In the genomic region with DNA sequence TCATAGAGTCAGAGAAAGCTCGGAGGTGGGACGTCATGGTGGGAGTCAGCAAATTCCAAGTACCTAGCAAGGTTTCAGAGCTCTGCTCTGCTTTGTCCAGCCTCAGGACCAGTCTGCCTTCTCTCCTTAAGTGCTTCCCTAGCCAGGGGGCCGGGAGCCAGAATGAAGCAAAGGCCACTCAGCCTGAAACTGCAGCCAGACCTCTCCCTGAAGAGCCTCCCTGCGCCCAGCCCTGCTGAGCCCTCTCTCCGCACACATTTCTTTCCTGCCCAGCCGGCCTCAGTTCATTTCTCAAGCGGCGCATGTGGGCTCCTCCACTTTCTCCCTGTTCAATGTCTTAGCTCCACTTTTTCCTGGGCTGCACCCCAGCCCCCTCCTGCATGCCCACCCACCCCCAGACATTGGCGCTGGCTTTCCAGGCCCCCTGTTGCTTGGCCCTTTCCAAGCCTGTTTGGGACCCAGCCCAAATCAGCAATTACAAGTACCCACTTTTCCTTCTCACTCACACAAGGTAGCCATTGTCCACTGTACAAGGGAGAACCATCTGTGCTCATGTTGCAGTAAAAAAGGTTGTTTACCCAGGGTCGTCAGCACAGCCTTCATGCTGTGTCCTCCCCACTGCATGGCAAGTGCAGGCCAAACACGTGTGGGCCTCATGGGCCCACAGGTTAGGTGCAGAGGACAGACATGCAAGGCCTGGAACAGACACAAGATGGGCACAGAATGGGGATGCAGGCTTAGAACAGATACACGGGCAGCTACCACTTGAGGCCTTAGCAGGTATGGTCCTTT, we compare ENCODE assay signal across 15 cellular contexts.
DNase-seq lines count a peak whose midpoint lies in the region; ATAC-seq and TF ChIP-seq lines count a peak whose summit lies in the region.
"Had no signal": no experiment of that assay in that cellular context is flagged by ENCODE, and none has a peak within 500 bp of the region (broad histone marks: within the 10 kb centered on the region; RNA-seq: fewer than 3 reads in every experiment).

No MANE protein-coding gene starts in this region.

- intact Hi-C loops in right lobe of liver (cut with DNase I): no loop called here
- intact Hi-C loops in upper lobe of right lung (cut with DNase I): no loop called here

- no peaks in the 10 kb centered on the region for H3K27me3 ChIP-seq in WERI-Rb-1 (ENCODE audit: insufficient read depth, low read depth, severe bottlenecking)
- no peaks in the 10 kb centered on the region for H3K27me3 ChIP-seq in right lobe of liver
- no peaks in the 10 kb centered on the region for H3K27me3 ChIP-seq in upper lobe of right lung
- no peaks in the 10 kb centered on the region for H3K27me3 ChIP-seq in gastroesophageal sphincter
- H3K27me3 ChIP-seq: SJSA1 had no signal

- no peak for TF ChIP-seq EP300 in gastroesophageal sphincter (IDR thresholded peaks at IDR 0.05)

- H3K9me3 ChIP-seq in WERI-Rb-1 (ENCODE audit: severe bottlenecking) (peaks cover 5% of the 10 kb centered on the region), right lobe of liver (no peaks in the 10 kb centered on the region), upper lobe of right lung (no peaks in the 10 kb centered on the region), gastroesophageal sphincter (no peaks in the 10 kb centered on the region)
- H3K9me3 ChIP-seq: mucosa of descending colon had no signal

- H3K4me1 ChIP-seq in right lobe of liver (no peaks in the 10 kb centered on the region), upper lobe of right lung (no peaks in the 10 kb centered on the region), gastroesophageal sphincter (peaks cover 0 to 12% (median 0%) of the 10 kb centered on the region in 3 donors)
- H3K4me1 ChIP-seq: SJSA1 had no signal

- H3K36me3 ChIP-seq in WERI-Rb-1: no peaks in the 10 kb centered on the region
- no peaks in the 10 kb centered on the region for H3K36me3 ChIP-seq in right lobe of liver
- no peaks in the 10 kb centered on the region for H3K36me3 ChIP-seq in upper lobe of right lung
- H3K36me3 ChIP-seq in gastroesophageal sphincter: no peaks in the 10 kb centered on the region
- H3K36me3 ChIP-seq: SJSA1 had no signal

- WGBS in right lobe of liver (ENCODE audit: insufficient coverage, low coverage, low lambda C conversion rate, missing lambda C conversion rate): 86% methylated on average over 6 of the region's 12 CpGs
- WGBS in gastroesophageal sphincter (ENCODE audit: low coverage in 1 of 2), 2 donors: 85% methylated on average over 6 to 8 of the region's 12 CpGs

- TF ChIP-seq CTCF in WERI-Rb-1 (IDR thresholded peaks at IDR 0.05; ENCODE audit: low read depth, low read length): no peak
- TF ChIP-seq CTCF in right lobe of liver (IDR thresholded peaks at IDR 0.05): no peak
- TF ChIP-seq CTCF in upper lobe of right lung (IDR thresholded peaks at IDR 0.05): no peak
- TF ChIP-seq CTCF in gastroesophageal sphincter (IDR thresholded peaks at IDR 0.05): no peak

- no peak overlapping the region for H3K4me3 ChIP-seq in WERI-Rb-1 (ENCODE audit: low read depth, low read length)
- no peak overlapping the region for H3K4me3 ChIP-seq in right lobe of liver
- H3K4me3 ChIP-seq in upper lobe of right lung: no peak overlapping the region
- no peak overlapping the region for H3K4me3 ChIP-seq in gastroesophageal sphincter
- H3K4me3 ChIP-seq: mucosa of descending colon, SJSA1 had no signal

- no peak for TF ChIP-seq POLR2A in right lobe of liver (IDR thresholded peaks at IDR 0.05)
- TF ChIP-seq POLR2A in gastroesophageal sphincter (IDR thresholded peaks at IDR 0.05): no peak

- H3K27ac ChIP-seq in WERI-Rb-1: no peak overlapping the region
- H3K27ac ChIP-seq in right lobe of liver: no peak overlapping the region
- H3K27ac ChIP-seq in upper lobe of right lung: no peak overlapping the region
- no peak overlapping the region for H3K27ac ChIP-seq in gastroesophageal sphincter
- H3K27ac ChIP-seq: SJSA1 had no signal

- no peak for ATAC-seq in right lobe of liver
- ATAC-seq in upper lobe of right lung: peak; percentile 55
- no peak for ATAC-seq in gastroesophageal sphincter
- ATAC-seq: activated T-cell treated with anti-CD3 and anti-CD28 coated beads, Interleukin-2, amount 50 U/mL, for 4 hours; mucosa of descending colon; PC-3 had no signal

- peak; percentile 17 for DNase-seq in activated effector memory CD4-positive, alpha-beta T cell treated with anti-CD3 and anti-CD28 coated beads, Interleukin-2, amount 50 U/mL, for 16 hours
- DNase-seq in activated effector memory CD4-positive, alpha-beta T cell treated with Interleukin-2 at 50 U/mL for 16 hours: no peak
- DNase-seq in WERI-Rb-1 (peak; percentile 5), right lobe of liver (peak in 2 of 3 donors; percentile 29 to 37), upper lobe of right lung (no peak), NCI-H1105 treated with DMSO at 0.1 percent for 48 hours (lab: John Stamatoyannopoulos, UW) (no peak)
- DNase-seq: activated CD4-positive, alpha-beta T cell treated with anti-CD3 and anti-CD28 coated beads, Interleukin-2, amount 50 U/mL, for 4 hours; activated T-cell treated with anti-CD3 and anti-CD28 coated beads, Interleukin-2, amount 50 U/mL, for 4 hours; mucosa of descending colon; NCI-H1436; NCI-H82; PC-3; stimulated activated CD8-positive, alpha-beta memory T cell treated with anti-CD3 and anti-CD28 coated beads, Interleukin-4, amount 100 ng/mL, for 48 hours had no signal

Comparison
In these comparisons a context has a peak if more than half of its experiments do, and no peak if none do; other contexts are left out.
1. DNase-seq: peak in activated effector memory CD4-positive, alpha-beta T cell treated with anti-CD3 and anti-CD28 coated beads, Interleukin-2, amount 50 U/mL, for 16 hours (single experiment), WERI-Rb-1 (single experiment) and right lobe of liver (2 of 3); none in activated effector memory CD4-positive, alpha-beta T cell treated with Interleukin-2 at 50 U/mL for 16 hours (single experiment), upper lobe of right lung (single experiment) and NCI-H1105 treated with DMSO at 0.1 percent for 48 hours (single experiment).